In the genomic region with DNA sequence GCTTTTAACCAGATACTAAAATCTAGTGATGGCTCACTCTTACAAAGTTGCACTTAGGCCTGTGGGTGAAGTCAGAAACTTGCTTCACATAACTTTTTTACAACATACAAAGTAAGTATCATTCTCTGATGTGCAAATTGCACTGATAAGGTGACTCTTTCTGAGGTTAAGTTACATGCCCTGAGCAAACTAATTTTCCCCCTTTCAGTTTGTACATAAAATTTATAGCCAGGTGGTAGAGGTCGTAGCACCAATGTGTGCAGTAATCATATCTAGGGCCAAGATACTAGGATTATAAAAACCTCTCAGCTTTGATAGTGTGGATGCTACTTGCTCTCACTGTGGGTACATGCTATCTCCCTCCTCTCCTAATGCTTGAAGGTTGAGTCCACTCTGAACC, we compare ENCODE assay signal across 8 cellular contexts.
"Had no signal": no experiment of that assay in that cellular context is flagged by ENCODE, and none has a peak within 500 bp of the region (broad histone marks: within the 10 kb centered on the region; RNA-seq: fewer than 3 reads in every experiment).

No MANE protein-coding gene starts in this region.

- ATAC-seq: HCT116, HepG2 had no signal

- H3K4me1 ChIP-seq: HAP-1 had no signal

- H3K36me3 ChIP-seq: HAP-1 had no signal

- DNase-seq: GM23248, GOT3, H7, KBM-7 had no signal

- H3K9me3 ChIP-seq: HAP-1 had no signal

- H2AFZ ChIP-seq: GM23248 had no signal

- H3K4me3 ChIP-seq: GM23248, HAP-1 had no signal

- H3K27ac ChIP-seq: GM23248, HL-60 had no signal
